In the genomic region with DNA sequence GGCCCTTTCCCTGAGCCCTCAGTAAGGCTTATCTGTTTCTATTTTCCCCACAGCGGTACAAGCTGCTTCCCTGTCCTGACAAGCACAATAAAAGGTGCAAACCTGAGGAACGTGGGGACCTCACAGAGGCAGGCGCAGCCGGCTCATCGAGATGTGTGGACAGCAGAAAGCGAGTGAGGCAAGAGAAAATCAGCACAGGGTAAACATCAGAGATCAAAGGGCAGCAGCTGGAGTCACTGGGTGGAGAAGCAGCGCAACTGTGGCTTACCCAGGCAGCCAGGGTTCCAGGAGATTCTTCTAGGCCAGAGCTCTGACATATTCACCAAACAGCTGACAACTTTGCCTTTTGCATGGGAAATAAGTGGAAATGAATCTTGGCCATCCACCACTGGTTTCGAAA, we compare ENCODE assay signal across 1 cellular context.
TF ChIP-seq lines count a peak whose summit lies in the region.

No MANE protein-coding gene starts in this region.

TF ChIP-seq in HepG2, 621 proteins besides CTCF, POLR2A, EP300 and RAD21 (continued from another document and continues in another):
- TF ChIP-seq, protein P1, sequence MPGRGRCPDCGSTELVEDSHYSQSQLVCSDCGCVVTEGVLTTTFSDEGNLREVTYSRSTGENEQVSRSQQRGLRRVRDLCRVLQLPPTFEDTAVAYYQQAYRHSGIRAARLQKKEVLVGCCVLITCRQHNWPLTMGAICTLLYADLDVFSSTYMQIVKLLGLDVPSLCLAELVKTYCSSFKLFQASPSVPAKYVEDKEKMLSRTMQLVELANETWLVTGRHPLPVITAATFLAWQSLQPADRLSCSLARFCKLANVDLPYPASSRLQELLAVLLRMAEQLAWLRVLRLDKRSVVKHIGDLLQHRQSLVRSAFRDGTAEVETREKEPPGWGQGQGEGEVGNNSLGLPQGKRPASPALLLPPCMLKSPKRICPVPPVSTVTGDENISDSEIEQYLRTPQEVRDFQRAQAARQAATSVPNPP (CRISPR knock-in tag; IDR thresholded peaks at IDR 0.05): no peak
- TF ChIP-seq, protein P2, sequence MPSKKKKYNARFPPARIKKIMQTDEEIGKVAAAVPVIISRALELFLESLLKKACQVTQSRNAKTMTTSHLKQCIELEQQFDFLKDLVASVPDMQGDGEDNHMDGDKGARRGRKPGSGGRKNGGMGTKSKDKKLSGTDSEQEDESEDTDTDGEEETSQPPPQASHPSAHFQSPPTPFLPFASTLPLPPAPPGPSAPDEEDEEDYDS (CRISPR knock-in tag; IDR thresholded peaks at IDR 0.05): no peak; the same call in 1 of the 2 replicates
- TF ChIP-seq, protein P3, sequence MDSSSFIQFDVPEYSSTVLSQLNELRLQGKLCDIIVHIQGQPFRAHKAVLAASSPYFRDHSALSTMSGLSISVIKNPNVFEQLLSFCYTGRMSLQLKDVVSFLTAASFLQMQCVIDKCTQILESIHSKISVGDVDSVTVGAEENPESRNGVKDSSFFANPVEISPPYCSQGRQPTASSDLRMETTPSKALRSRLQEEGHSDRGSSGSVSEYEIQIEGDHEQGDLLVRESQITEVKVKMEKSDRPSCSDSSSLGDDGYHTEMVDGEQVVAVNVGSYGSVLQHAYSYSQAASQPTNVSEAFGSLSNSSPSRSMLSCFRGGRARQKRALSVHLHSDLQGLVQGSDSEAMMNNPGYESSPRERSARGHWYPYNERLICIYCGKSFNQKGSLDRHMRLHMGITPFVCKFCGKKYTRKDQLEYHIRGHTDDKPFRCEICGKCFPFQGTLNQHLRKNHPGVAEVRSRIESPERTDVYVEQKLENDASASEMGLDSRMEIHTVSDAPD (CRISPR knock-in tag; IDR thresholded peaks at IDR 0.05): no peak; the same call in 1 of the 2 replicates
- no peak for TF ChIP-seq HCFC1 (IDR thresholded peaks at IDR 0.05; ENCODE audit: low read depth, low read length)
- no peak for TF ChIP-seq MLLT10 (CRISPR knock-in tag; IDR thresholded peaks at IDR 0.05)
- TF ChIP-seq, protein P4, sequence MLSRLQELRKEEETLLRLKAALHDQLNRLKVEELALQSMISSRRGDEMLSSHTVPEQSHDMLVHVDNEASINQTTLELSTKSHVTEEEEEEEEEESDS (CRISPR knock-in tag; IDR thresholded peaks at IDR 0.05; ENCODE audit: borderline replicate concordance): no peak
- TF ChIP-seq ZNF180 (CRISPR knock-in tag; IDR thresholded peaks at IDR 0.05; ENCODE audit: borderline replicate concordance, low read depth): no peak
- no peak for TF ChIP-seq SALL2 (CRISPR knock-in tag; IDR thresholded peaks at IDR 0.05)
- TF ChIP-seq, protein P5, sequence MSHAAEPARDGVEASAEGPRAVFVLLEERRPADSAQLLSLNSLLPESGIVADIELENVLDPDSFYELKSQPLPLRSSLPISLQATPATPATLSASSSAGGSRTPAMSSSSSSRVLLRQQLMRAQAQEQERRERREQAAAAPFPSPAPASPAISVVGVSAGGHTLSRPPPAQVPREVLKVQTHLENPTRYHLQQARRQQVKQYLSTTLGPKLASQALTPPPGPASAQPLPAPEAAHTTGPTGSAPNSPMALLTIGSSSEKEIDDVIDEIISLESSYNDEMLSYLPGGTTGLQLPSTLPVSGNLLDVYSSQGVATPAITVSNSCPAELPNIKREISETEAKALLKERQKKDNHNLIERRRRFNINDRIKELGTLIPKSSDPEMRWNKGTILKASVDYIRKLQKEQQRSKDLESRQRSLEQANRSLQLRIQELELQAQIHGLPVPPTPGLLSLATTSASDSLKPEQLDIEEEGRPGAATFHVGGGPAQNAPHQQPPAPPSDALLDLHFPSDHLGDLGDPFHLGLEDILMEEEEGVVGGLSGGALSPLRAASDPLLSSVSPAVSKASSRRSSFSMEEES (CRISPR knock-in tag; IDR thresholded peaks at IDR 0.05): 0 out of 2 replicates have a peak, but pooled peaks have one; percentile 39
- no peak for TF ChIP-seq SNAI1 (CRISPR knock-in tag; IDR thresholded peaks at IDR 0.05; ENCODE audit: borderline replicate concordance)
- TF ChIP-seq ZNF572 (CRISPR knock-in tag; IDR thresholded peaks at IDR 0.05): no peak
- TF ChIP-seq RBM22 (optimal IDR thresholded peaks at IDR 0.05; ENCODE audit: low read length): no peak
- TF ChIP-seq NRL (CRISPR knock-in tag; IDR thresholded peaks at IDR 0.05; ENCODE audit: borderline replicate concordance): no peak
- no peak for TF ChIP-seq SETDB1 (CRISPR knock-in tag; IDR thresholded peaks at IDR 0.05; ENCODE audit: borderline replicate concordance)
- TF ChIP-seq RORA (CRISPR knock-in tag; IDR thresholded peaks at IDR 0.05): no peak
- no peak for TF ChIP-seq ZNF619 (CRISPR knock-in tag; IDR thresholded peaks at IDR 0.05)
- no peak for TF ChIP-seq HNRNPUL1 (IDR thresholded peaks at IDR 0.05; ENCODE audit: low read depth, low read length)
- TF ChIP-seq HOXA3 (CRISPR knock-in tag; IDR thresholded peaks at IDR 0.05): peak; percentile 74
- TF ChIP-seq, protein P6, sequence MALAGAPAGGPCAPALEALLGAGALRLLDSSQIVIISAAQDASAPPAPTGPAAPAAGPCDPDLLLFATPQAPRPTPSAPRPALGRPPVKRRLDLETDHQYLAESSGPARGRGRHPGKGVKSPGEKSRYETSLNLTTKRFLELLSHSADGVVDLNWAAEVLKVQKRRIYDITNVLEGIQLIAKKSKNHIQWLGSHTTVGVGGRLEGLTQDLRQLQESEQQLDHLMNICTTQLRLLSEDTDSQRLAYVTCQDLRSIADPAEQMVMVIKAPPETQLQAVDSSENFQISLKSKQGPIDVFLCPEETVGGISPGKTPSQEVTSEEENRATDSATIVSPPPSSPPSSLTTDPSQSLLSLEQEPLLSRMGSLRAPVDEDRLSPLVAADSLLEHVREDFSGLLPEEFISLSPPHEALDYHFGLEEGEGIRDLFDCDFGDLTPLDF (CRISPR knock-in tag; IDR thresholded peaks at IDR 0.05): no peak
- no peak for TF ChIP-seq HMGA1 (CRISPR knock-in tag; conservative IDR thresholded peaks at IDR 0.05)
- TF ChIP-seq, protein P7, sequence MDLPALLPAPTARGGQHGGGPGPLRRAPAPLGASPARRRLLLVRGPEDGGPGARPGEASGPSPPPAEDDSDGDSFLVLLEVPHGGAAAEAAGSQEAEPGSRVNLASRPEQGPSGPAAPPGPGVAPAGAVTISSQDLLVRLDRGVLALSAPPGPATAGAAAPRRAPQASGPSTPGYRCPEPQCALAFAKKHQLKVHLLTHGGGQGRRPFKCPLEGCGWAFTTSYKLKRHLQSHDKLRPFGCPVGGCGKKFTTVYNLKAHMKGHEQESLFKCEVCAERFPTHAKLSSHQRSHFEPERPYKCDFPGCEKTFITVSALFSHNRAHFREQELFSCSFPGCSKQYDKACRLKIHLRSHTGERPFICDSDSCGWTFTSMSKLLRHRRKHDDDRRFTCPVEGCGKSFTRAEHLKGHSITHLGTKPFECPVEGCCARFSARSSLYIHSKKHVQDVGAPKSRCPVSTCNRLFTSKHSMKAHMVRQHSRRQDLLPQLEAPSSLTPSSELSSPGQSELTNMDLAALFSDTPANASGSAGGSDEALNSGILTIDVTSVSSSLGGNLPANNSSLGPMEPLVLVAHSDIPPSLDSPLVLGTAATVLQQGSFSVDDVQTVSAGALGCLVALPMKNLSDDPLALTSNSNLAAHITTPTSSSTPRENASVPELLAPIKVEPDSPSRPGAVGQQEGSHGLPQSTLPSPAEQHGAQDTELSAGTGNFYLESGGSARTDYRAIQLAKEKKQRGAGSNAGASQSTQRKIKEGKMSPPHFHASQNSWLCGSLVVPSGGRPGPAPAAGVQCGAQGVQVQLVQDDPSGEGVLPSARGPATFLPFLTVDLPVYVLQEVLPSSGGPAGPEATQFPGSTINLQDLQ (CRISPR knock-in tag; IDR thresholded peaks at IDR 0.05): no peak
- TF ChIP-seq U2AF2 (IDR thresholded peaks at IDR 0.05; ENCODE audit: low read depth, low read length): no peak
- TF ChIP-seq FOXJ3 (CRISPR knock-in tag; IDR thresholded peaks at IDR 0.05; ENCODE audit: borderline replicate concordance): peak; percentile 77; the same call in 1 of the 2 replicates
- 0 out of 2 replicates have a peak, but pooled peaks have one; percentile 31 for TF ChIP-seq MIER3 (CRISPR knock-in tag; IDR thresholded peaks at IDR 0.05; ENCODE audit: borderline replicate concordance)
- TF ChIP-seq YY1 (IDR thresholded peaks at IDR 0.05; ENCODE audit: insufficient read depth, insufficient replicate concordance, low read depth, low read length): no peak
- no peak for TF ChIP-seq CREB1 (IDR thresholded peaks at IDR 0.05)
- TF ChIP-seq CREB1 (CRISPR knock-in tag; IDR thresholded peaks at IDR 0.05): no peak
- no peak for TF ChIP-seq SNAPC2 (CRISPR knock-in tag; IDR thresholded peaks at IDR 0.05)
- TF ChIP-seq TEAD2 (CRISPR knock-in tag; IDR thresholded peaks at IDR 0.05): no peak
- TF ChIP-seq, protein P8, sequence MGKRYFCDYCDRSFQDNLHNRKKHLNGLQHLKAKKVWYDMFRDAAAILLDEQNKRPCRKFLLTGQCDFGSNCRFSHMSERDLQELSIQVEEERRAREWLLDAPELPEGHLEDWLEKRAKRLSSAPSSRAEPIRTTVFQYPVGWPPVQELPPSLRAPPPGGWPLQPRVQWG (CRISPR knock-in tag; IDR thresholded peaks at IDR 0.05; ENCODE audit: borderline replicate concordance, low read depth): no peak
- no peak for TF ChIP-seq KLF15 (CRISPR knock-in tag; IDR thresholded peaks at IDR 0.05; ENCODE audit: borderline replicate concordance)
- TF ChIP-seq CENPT (CRISPR knock-in tag; IDR thresholded peaks at IDR 0.05; ENCODE audit: low read depth): no peak
- no peak for TF ChIP-seq NFIC (IDR thresholded peaks at IDR 0.05; ENCODE audit: low read length)
- no peak for TF ChIP-seq RBM39 (IDR thresholded peaks at IDR 0.05; ENCODE audit: low read depth, low read length, poor library complexity, severe bottlenecking)
- no peak for TF ChIP-seq ZNF569 (CRISPR knock-in tag; IDR thresholded peaks at IDR 0.05; ENCODE audit: borderline replicate concordance)
- no peak for TF ChIP-seq TP53 (CRISPR knock-in tag; conservative IDR thresholded peaks at IDR 0.05)
- TF ChIP-seq KLF12 (CRISPR knock-in tag; IDR thresholded peaks at IDR 0.05; ENCODE audit: borderline replicate concordance): no peak
- TF ChIP-seq REPIN1 (CRISPR knock-in tag; IDR thresholded peaks at IDR 0.05; ENCODE audit: borderline replicate concordance, low read depth): peak; percentile 70; the same call in 1 of the 2 replicates
- TF ChIP-seq, protein P9, sequence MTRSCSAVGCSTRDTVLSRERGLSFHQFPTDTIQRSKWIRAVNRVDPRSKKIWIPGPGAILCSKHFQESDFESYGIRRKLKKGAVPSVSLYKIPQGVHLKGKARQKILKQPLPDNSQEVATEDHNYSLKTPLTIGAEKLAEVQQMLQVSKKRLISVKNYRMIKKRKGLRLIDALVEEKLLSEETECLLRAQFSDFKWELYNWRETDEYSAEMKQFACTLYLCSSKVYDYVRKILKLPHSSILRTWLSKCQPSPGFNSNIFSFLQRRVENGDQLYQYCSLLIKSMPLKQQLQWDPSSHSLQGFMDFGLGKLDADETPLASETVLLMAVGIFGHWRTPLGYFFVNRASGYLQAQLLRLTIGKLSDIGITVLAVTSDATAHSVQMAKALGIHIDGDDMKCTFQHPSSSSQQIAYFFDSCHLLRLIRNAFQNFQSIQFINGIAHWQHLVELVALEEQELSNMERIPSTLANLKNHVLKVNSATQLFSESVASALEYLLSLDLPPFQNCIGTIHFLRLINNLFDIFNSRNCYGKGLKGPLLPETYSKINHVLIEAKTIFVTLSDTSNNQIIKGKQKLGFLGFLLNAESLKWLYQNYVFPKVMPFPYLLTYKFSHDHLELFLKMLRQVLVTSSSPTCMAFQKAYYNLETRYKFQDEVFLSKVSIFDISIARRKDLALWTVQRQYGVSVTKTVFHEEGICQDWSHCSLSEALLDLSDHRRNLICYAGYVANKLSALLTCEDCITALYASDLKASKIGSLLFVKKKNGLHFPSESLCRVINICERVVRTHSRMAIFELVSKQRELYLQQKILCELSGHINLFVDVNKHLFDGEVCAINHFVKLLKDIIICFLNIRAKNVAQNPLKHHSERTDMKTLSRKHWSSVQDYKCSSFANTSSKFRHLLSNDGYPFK (CRISPR knock-in tag; IDR thresholded peaks at IDR 0.05; ENCODE audit: borderline replicate concordance): no peak
- TF ChIP-seq, protein P10, sequence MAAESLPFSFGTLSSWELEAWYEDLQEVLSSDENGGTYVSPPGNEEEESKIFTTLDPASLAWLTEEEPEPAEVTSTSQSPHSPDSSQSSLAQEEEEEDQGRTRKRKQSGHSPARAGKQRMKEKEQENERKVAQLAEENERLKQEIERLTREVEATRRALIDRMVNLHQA (CRISPR knock-in tag; IDR thresholded peaks at IDR 0.05): no peak
- TF ChIP-seq HDAC2 (CRISPR knock-in tag; IDR thresholded peaks at IDR 0.05): peak; percentile 97
- no peak for TF ChIP-seq ZNF296 (CRISPR knock-in tag; conservative IDR thresholded peaks at IDR 0.05)
- TF ChIP-seq, protein P11, sequence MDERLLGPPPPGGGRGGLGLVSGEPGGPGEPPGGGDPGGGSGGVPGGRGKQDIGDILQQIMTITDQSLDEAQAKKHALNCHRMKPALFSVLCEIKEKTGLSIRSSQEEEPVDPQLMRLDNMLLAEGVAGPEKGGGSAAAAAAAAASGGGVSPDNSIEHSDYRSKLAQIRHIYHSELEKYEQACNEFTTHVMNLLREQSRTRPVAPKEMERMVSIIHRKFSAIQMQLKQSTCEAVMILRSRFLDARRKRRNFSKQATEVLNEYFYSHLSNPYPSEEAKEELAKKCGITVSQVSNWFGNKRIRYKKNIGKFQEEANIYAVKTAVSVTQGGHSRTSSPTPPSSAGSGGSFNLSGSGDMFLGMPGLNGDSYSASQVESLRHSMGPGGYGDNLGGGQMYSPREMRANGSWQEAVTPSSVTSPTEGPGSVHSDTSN (CRISPR knock-in tag; IDR thresholded peaks at IDR 0.05): no peak
- TF ChIP-seq, protein P12, sequence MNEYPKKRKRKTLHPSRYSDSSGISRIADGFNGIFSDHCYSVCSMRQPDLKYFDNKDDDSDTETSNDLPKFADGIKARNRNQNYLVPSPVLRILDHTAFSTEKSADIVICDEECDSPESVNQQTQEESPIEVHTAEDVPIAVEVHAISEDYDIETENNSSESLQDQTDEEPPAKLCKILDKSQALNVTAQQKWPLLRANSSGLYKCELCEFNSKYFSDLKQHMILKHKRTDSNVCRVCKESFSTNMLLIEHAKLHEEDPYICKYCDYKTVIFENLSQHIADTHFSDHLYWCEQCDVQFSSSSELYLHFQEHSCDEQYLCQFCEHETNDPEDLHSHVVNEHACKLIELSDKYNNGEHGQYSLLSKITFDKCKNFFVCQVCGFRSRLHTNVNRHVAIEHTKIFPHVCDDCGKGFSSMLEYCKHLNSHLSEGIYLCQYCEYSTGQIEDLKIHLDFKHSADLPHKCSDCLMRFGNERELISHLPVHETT (CRISPR knock-in tag; conservative IDR thresholded peaks at IDR 0.05): no peak
- TF ChIP-seq ZNF598 (CRISPR knock-in tag; IDR thresholded peaks at IDR 0.05; ENCODE audit: borderline replicate concordance): no peak
- TF ChIP-seq ZNF33B (CRISPR knock-in tag; IDR thresholded peaks at IDR 0.05): no peak
